20 cellular contexts compared by ENCODE assay signal in genomic region chr1:29208462-29208861, GRCh38. TPM values are rescaled to one million over a fixed set of nuclear protein-coding genes. Genes with fewer than 3 reads are reported as not detected.
DNase-seq lines count a peak whose midpoint lies in the region; ATAC-seq, FAIRE-seq and TF ChIP-seq lines count a peak whose summit lies in the region.
"Had no signal": no experiment of that assay in that cellular context is flagged by ENCODE, and none has a peak within 500 bp of the region (broad histone marks: within the 10 kb centered on the region; RNA-seq: fewer than 3 reads in every experiment).

No MANE protein-coding gene starts in this region.

- TF ChIP-seq POLR2A in GM12891 (IDR thresholded peaks at IDR 0.05; ENCODE audit: low read depth, low read length), result no peak

- peaks cover 7% of the 10 kb centered on the region for H3K36me3 Mint-ChIP-seq in T-helper 17 cell (ENCODE audit: low read depth)
- H3K36me3 Mint-ChIP-seq in endodermal cell (ENCODE audit: low read depth), result peaks cover 54% of the 10 kb centered on the region
- H3K36me3 Mint-ChIP-seq in activated T-helper 2 cell treated with anti-CD3 and anti-CD28 coated beads, Interferon-gamma antibody, Interleukin-2, Interleukin-4, amounts not matched to agents 10 μg/mL and 5 μg/mL and 100 μg/mL, durations not matched to agents 14 hours and 24 hours and 36 hours (ENCODE audit: low read depth), result peaks cover 18% of the 10 kb centered on the region

- 97% methylated on average over 3 of the region's 3 CpGs; no CpG with 5 or more reads in 1 of the 2 experiments for WGBS in endodermal cell (ENCODE audit: insufficient coverage in 1 of 2, insufficient read length in 1 of 2), 2 experiments

- TF ChIP-seq CTCF in endodermal cell (conservative IDR thresholded peaks at IDR 0.05), result no peak

- no peaks in the 10 kb centered on the region for H3K27me3 Mint-ChIP-seq in T-helper 17 cell
- H3K27me3 Mint-ChIP-seq in endodermal cell (ENCODE audit: insufficient read depth), result no peaks in the 10 kb centered on the region
- H3K27me3 Mint-ChIP-seq in stimulated activated naive CD8-positive, alpha-beta T cell treated with anti-CD3 and anti-CD28 coated beads, Interleukin-15, amount 100 ng/mL, for 72 hours, result no peaks in the 10 kb centered on the region
- no peaks in the 10 kb centered on the region for H3K27me3 Mint-ChIP-seq in activated T-helper 2 cell treated with anti-CD3 and anti-CD28 coated beads, Interferon-gamma antibody, Interleukin-2, Interleukin-4, amounts not matched to agents 10 μg/mL and 5 μg/mL and 100 μg/mL, durations not matched to agents 14 hours and 24 hours and 36 hours (ENCODE audit: low read depth)

- no peak overlapping the region for H3K4me3 Mint-ChIP-seq in T-helper 17 cell
- no peak overlapping the region for H3K4me3 Mint-ChIP-seq in endodermal cell
- no peak overlapping the region for H3K4me3 Mint-ChIP-seq in stimulated activated naive CD8-positive, alpha-beta T cell treated with anti-CD3 and anti-CD28 coated beads, Interleukin-15, amount 100 ng/mL, for 72 hours
- H3K4me3 Mint-ChIP-seq in activated T-helper 2 cell treated with anti-CD3 and anti-CD28 coated beads, Interferon-gamma antibody, Interleukin-2, Interleukin-4, amounts not matched to agents 10 μg/mL and 5 μg/mL and 100 μg/mL, durations not matched to agents 14 hours and 24 hours and 36 hours (ENCODE audit: low read depth), result no peak overlapping the region
- H3K4me3 Mint-ChIP-seq: GM23338 had no signal

- H3K4me3 ChIP-seq in endodermal cell (ENCODE audit: low read length), result no peak overlapping the region
- H3K4me3 ChIP-seq: GM23338 had no signal

- no peak overlapping the region for H3K27ac ChIP-seq in endodermal cell (ENCODE audit: low read depth, low read length)
- H3K27ac ChIP-seq: C4-2B had no signal

- intact Hi-C loops in activated T-helper 2 cell treated with anti-CD3 and anti-CD28 coated beads, Interferon-gamma antibody, Interleukin-2, Interleukin-4, amounts not matched to agents 10 μg/mL and 5 μg/mL and 100 μg/mL, durations not matched to agents 14 hours and 24 hours and 36 hours (cut with micrococcal nuclease), result no loop called here

- no peaks in the 10 kb centered on the region for H3K9me3 Mint-ChIP-seq in endodermal cell
- no peaks in the 10 kb centered on the region for H3K9me3 Mint-ChIP-seq in stimulated activated naive CD8-positive, alpha-beta T cell treated with anti-CD3 and anti-CD28 coated beads, Interleukin-15, amount 100 ng/mL, for 72 hours
- no peaks in the 10 kb centered on the region for H3K9me3 Mint-ChIP-seq in activated T-helper 2 cell treated with anti-CD3 and anti-CD28 coated beads, Interferon-gamma antibody, Interleukin-2, Interleukin-4, amounts not matched to agents 10 μg/mL and 5 μg/mL and 100 μg/mL, durations not matched to agents 14 hours and 24 hours and 36 hours
- H3K9me3 Mint-ChIP-seq: GM23338 had no signal

- H3K9me3 ChIP-seq in T-helper 17 cell (ENCODE audit: control insufficient read depth, low read length, poor library complexity, severe bottlenecking) (no peaks in the 10 kb centered on the region), endodermal cell (ENCODE audit: control insufficient read depth, low read length) (no peaks in the 10 kb centered on the region)
- H3K9me3 ChIP-seq: SK-N-SH had no signal

- no peaks in the 10 kb centered on the region for H3K27me3 ChIP-seq in endodermal cell (ENCODE audit: control insufficient read depth, insufficient read depth, low read length, poor library complexity, severe bottlenecking)

- peaks cover 36% of the 10 kb centered on the region for H3K36me3 ChIP-seq in endodermal cell (ENCODE audit: control insufficient read depth, insufficient read depth, low read length)

- no peak overlapping the region for H3K9ac ChIP-seq in endodermal cell (ENCODE audit: extremely low read depth, low read length, poor library complexity, severe bottlenecking)

- H3K27ac Mint-ChIP-seq in T-helper 17 cell (peak overlapping the region; percentile 62), endodermal cell (peak overlapping the region; percentile 17)
- peak overlapping the region; percentile 15 to 58 for H3K27ac Mint-ChIP-seq in stimulated activated naive CD8-positive, alpha-beta T cell treated with anti-CD3 and anti-CD28 coated beads, Interleukin-15, amount 100 ng/mL, for 72 hours
- no peak overlapping the region for H3K27ac Mint-ChIP-seq in activated T-helper 2 cell treated with anti-CD3 and anti-CD28 coated beads, Interferon-gamma antibody, Interleukin-2, Interleukin-4, amounts not matched to agents 10 μg/mL and 5 μg/mL and 100 μg/mL, durations not matched to agents 14 hours and 24 hours and 36 hours
- H3K27ac Mint-ChIP-seq: GM23338 had no signal

- peaks cover 6% of the 10 kb centered on the region for H3K4me1 Mint-ChIP-seq in T-helper 17 cell
- H3K4me1 Mint-ChIP-seq in endodermal cell, result peaks cover 16% of the 10 kb centered on the region
- no peaks in the 10 kb centered on the region for H3K4me1 Mint-ChIP-seq in stimulated activated naive CD8-positive, alpha-beta T cell treated with anti-CD3 and anti-CD28 coated beads, Interleukin-15, amount 100 ng/mL, for 72 hours
- H3K4me1 Mint-ChIP-seq in activated T-helper 2 cell treated with anti-CD3 and anti-CD28 coated beads, Interferon-gamma antibody, Interleukin-2, Interleukin-4, amounts not matched to agents 10 μg/mL and 5 μg/mL and 100 μg/mL, durations not matched to agents 14 hours and 24 hours and 36 hours (ENCODE audit: low read depth), result peaks cover 2% of the 10 kb centered on the region
- H3K4me1 Mint-ChIP-seq: GM23338 had no signal

- H3K4me1 ChIP-seq in endodermal cell (ENCODE audit: control insufficient read depth, insufficient read depth, low read length), result peaks cover 4% of the 10 kb centered on the region

- no peak for DNase-seq in GM12891 (ENCODE audit: insufficient read length, low spot score)
- DNase-seq in T-helper 17 cell, result no peak
- DNase-seq in endodermal cell, result no peak
- no peak for DNase-seq in stimulated activated naive CD8-positive, alpha-beta T cell treated with anti-CD3 and anti-CD28 coated beads, Interleukin-15, amount 100 ng/mL, for 72 hours
- DNase-seq in activated T-helper 2 cell treated with anti-CD3 and anti-CD28 coated beads, Interferon-gamma antibody, Interleukin-2, Interleukin-4, amounts not matched to agents 10 μg/mL and 5 μg/mL and 100 μg/mL, durations not matched to agents 14 hours and 24 hours and 36 hours (ENCODE audit: low spot score), result no peak
- DNase-seq in HCEC 1CT, result no peak
- DNase-seq: ACHN; DMS153; GDM1; NCI-H1105; NCI-H2081; NCI-H748 treated with DMSO at 0.1 percent for 48 hours; NK-92 treated with Interleukin-12 subunit alpha and Interleukin-12 subunit beta, amount 100 ng/mL, for 24 hours; SHP77; SK-N-SH had no signal

- no peak for FAIRE-seq in GM12891 (lab: Jason Lieb, UNC)
- FAIRE-seq: GM19239 had no signal

- ATAC-seq in T-helper 17 cell (no peak), GM21423 (IDR thresholded peaks at IDR 0.05; ENCODE audit: unreplicated experiment) (no peak)
- ATAC-seq in stimulated activated naive CD8-positive, alpha-beta T cell treated with anti-CD3 and anti-CD28 coated beads, Interleukin-15, amount 100 ng/mL, for 72 hours, result no peak
- ATAC-seq: GM23338, HCT116 had no signal

TF ChIP-seq in GM12891, 5 proteins besides CTCF, POLR2A, EP300 and RAD21:
- TF ChIP-seq SPI1 (IDR thresholded peaks at IDR 0.05; ENCODE audit: low read depth, low read length), result peak; percentile 65
- TF ChIP-seq POU2F2 (IDR thresholded peaks at IDR 0.05; ENCODE audit: low read depth, low read length), result no peak
- TF ChIP-seq POLR2AphosphoS5 (IDR thresholded peaks at IDR 0.05; ENCODE audit: low read depth, low read length), result no peak
- no peak for TF ChIP-seq TAF1 (IDR thresholded peaks at IDR 0.05; ENCODE audit: low read depth, low read length)
- no peak for TF ChIP-seq PAX5 (IDR thresholded peaks at IDR 0.05; ENCODE audit: insufficient read depth, low read length, severe bottlenecking)

RNA-seq across cellular contexts. Expression of gene MECR, which starts 22.3 kb away (rescaled TPM):
- 25.3 TPM for polyA plus RNA-seq in GM12891 (2012; ENCODE audit: low read depth, missing spikeins)
- total RNA-seq in T-helper 17 cell (1 to 10 TPM; 7.6 to 8.0 TPM), endodermal cell (10 to 100 TPM; 33.3 to 38.2 TPM)
- 35.9 TPM for polyA plus RNA-seq in endodermal cell (2013, experiment 1 of 2)
- polyA plus RNA-seq in endodermal cell (2013, experiment 2 of 2), result 30.3 TPM
- total RNA-seq in activated T-helper 2 cell treated with anti-CD3 and anti-CD28 coated beads, Interferon-gamma antibody, Interleukin-2, Interleukin-4, amounts not matched to agents 10 μg/mL and 5 μg/mL and 100 μg/mL, durations not matched to agents 14 hours and 24 hours and 36 hours, result 33.0 and 34.6 TPM in 2 replicates

RNA-seq across cellular contexts. Expression of gene SRSF4, which starts 26.8 kb away (rescaled TPM):
- polyA plus RNA-seq in GM12891 (2012; ENCODE audit: low read depth, missing spikeins), result 58.9 TPM
- total RNA-seq in T-helper 17 cell (100 to 1,000 TPM in 1 of 2 donors, 10 to 100 TPM in 1; 88.8 to 103 TPM), endodermal cell (100 to 1,000 TPM in 1 of 2 donors, 10 to 100 TPM in 1; 89.1 to 107 TPM)
- polyA plus RNA-seq in endodermal cell (2013, experiment 1 of 2), result 101 TPM
- 85.0 TPM for polyA plus RNA-seq in endodermal cell (2013, experiment 2 of 2)
- total RNA-seq in activated T-helper 2 cell treated with anti-CD3 and anti-CD28 coated beads, Interferon-gamma antibody, Interleukin-2, Interleukin-4, amounts not matched to agents 10 μg/mL and 5 μg/mL and 100 μg/mL, durations not matched to agents 14 hours and 24 hours and 36 hours, result 145 TPM in 2 replicates

RNA-seq across cellular contexts. Expression of gene PTPRU, which starts 27.9 kb away (rescaled TPM):
- 0.06 TPM for polyA plus RNA-seq in GM12891 (2012; ENCODE audit: low read depth, missing spikeins)
- total RNA-seq in T-helper 17 cell, result not detected
- total RNA-seq in endodermal cell, result 10 to 100 TPM; 49.8 to 73.1 TPM
- polyA plus RNA-seq in endodermal cell (2013, experiment 1 of 2), result 39.5 TPM
- 36.6 TPM for polyA plus RNA-seq in endodermal cell (2013, experiment 2 of 2)
- 0.30 and 0.37 TPM in 2 replicates for total RNA-seq in activated T-helper 2 cell treated with anti-CD3 and anti-CD28 coated beads, Interferon-gamma antibody, Interleukin-2, Interleukin-4, amounts not matched to agents 10 μg/mL and 5 μg/mL and 100 μg/mL, durations not matched to agents 14 hours and 24 hours and 36 hours

Comparison
In these comparisons a context has a peak if more than half of its experiments do, and no peak if none do; other contexts are left out.
1. RNA of gene PTPRU, which starts 27.9 kb away (total RNA-seq): 49.8 to 73.1 TPM in endodermal cell; 0.30 to 0.37 TPM in activated T-helper 2 cell treated with anti-CD3 and anti-CD28 coated beads, Interferon-gamma antibody, Interleukin-2, Interleukin-4, amounts not matched to agents 10 μg/mL and 5 μg/mL and 100 μg/mL, durations not matched to agents 14 hours and 24 hours and 36 hours and not detected in T-helper 17 cell; every median in the first group is over 10 times any median in the second.